ENCODE assay signal across 10 cellular contexts in the genomic region with DNA sequence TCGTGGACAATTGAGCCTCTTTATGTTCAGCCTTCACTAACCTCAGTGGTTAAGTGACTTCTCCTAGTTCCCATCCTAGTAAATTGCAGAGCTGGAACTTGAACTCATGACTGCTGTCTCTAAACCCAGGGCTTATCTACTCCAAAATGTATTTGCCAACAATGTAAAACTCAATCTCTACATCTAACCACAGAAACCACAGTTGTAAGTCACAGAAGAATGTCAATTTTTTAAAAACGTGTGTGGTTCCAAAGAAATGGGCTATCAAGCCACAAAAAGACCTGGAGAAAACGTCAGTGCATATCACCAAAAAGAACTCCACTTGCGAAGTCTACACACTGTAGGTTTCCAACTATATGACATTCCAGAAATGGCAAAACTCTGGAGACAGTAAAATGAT.
DNase-seq lines count a peak whose midpoint lies in the region; ATAC-seq, FAIRE-seq and TF ChIP-seq lines count a peak whose summit lies in the region.
"Had no signal": no experiment of that assay in that cellular context is flagged by ENCODE, and none has a peak within 500 bp of the region (broad histone marks: within the 10 kb centered on the region; RNA-seq: fewer than 3 reads in every experiment).

No MANE protein-coding gene starts in this region.

- POLR2A ChIA-PET in activated CD4-positive, alpha-beta memory T cell treated with anti-CD3 and anti-CD28 coated beads, Interleukin-2, amount 10 ng/mL, durations not matched to agents 7 days and 5 days (lab: Charles Lee) = interaction anchor here (1.1 to 3.9 kb wide), 4 partner anchors 75 to 245 kb away, joined by 5 to 62 read pairs (median 10); a partner anchor contains a TSS

- no peak for ATAC-seq in CD4-positive, CD25-positive, alpha-beta regulatory T cell (ENCODE audit: low read depth in 2 of 2)
- ATAC-seq in lower lobe of right lung (no peak), GM19023 (IDR thresholded peaks at IDR 0.05; ENCODE audit: unreplicated experiment) (no peak)
- ATAC-seq: mucosa of descending colon had no signal

- dilution Hi-C loops in keratinocyte (cut with MboI; ENCODE audit: extremely low pct_ligation_motif_present, low sequenced_read_pairs) = no loop called here

- H3K9ac ChIP-seq in keratinocyte (ENCODE audit: control insufficient read depth, extremely low read depth, insufficient read depth, low read length) = no peak overlapping the region

- peak overlapping the region; percentile 28 to 59 (median 44) for H3K4me3 Mint-ChIP-seq in CD4-positive, CD25-positive, alpha-beta regulatory T cell
- peak overlapping the region; percentile 5 for H3K4me3 Mint-ChIP-seq in activated CD4-positive, alpha-beta memory T cell treated with anti-CD3 and anti-CD28 coated beads, Interleukin-2, amount 10 ng/mL, durations not matched to agents 7 days and 5 days
- H3K4me3 Mint-ChIP-seq in CD14-positive monocyte = no peak overlapping the region

- H3K79me2 ChIP-seq in keratinocyte (ENCODE audit: control insufficient read depth, insufficient read depth, low read length) = no peaks in the 10 kb centered on the region

- TF ChIP-seq CTCF in keratinocyte (optimal IDR thresholded peaks at IDR 0.05 in 1 of 3, IDR thresholded peaks at IDR 0.05 in 1 of 3, conservative IDR thresholded peaks at IDR 0.05 in 1 of 3; ENCODE audit: extremely low read depth in 1 of 3, insufficient read depth in 2 of 3, low read length in 3 of 3) (no peak), CD14-positive monocyte (IDR thresholded peaks at IDR 0.05) (no peak), lower lobe of right lung (IDR thresholded peaks at IDR 0.05) (no peak)

- no peaks in the 10 kb centered on the region for H3K9me1 ChIP-seq in keratinocyte (ENCODE audit: control insufficient read depth, extremely low read depth, insufficient read depth, low read length)

- no peaks in the 10 kb centered on the region for H3K27me3 ChIP-seq in CD4-positive, CD25-positive, alpha-beta regulatory T cell (ENCODE audit: control insufficient read depth, insufficient read depth, low read length)
- H3K27me3 ChIP-seq in keratinocyte (ENCODE audit: control insufficient read depth, extremely low read depth, insufficient read depth, low read length) (no peaks in the 10 kb centered on the region), lower lobe of right lung (ENCODE audit: low read depth) (no peaks in the 10 kb centered on the region)

- H2AFZ ChIP-seq in keratinocyte (ENCODE audit: control insufficient read depth, low read length) = no peak overlapping the region

- intact Hi-C loops in posterior cingulate gyrus (cut with DNase I) = no loop called here
- intact Hi-C loops in CD14-positive monocyte (cut with micrococcal nuclease) = no loop called here
- intact Hi-C loops in lower lobe of right lung (cut with DNase I) = no loop called here

- H3K9me3 Mint-ChIP-seq in CD4-positive, CD25-positive, alpha-beta regulatory T cell = peaks cover 0 to 6% (median 0%) of the 10 kb centered on the region in 7 donors
- H3K9me3 Mint-ChIP-seq in activated CD4-positive, alpha-beta memory T cell treated with anti-CD3 and anti-CD28 coated beads, Interleukin-2, amount 10 ng/mL, durations not matched to agents 7 days and 5 days = no peaks in the 10 kb centered on the region
- no peaks in the 10 kb centered on the region for H3K9me3 Mint-ChIP-seq in CD14-positive monocyte

- H3K36me3 Mint-ChIP-seq in CD4-positive, CD25-positive, alpha-beta regulatory T cell = no peaks in the 10 kb centered on the region
- H3K36me3 Mint-ChIP-seq in activated CD4-positive, alpha-beta memory T cell treated with anti-CD3 and anti-CD28 coated beads, Interleukin-2, amount 10 ng/mL, durations not matched to agents 7 days and 5 days (ENCODE audit: low read depth) = peaks cover 12% of the 10 kb centered on the region
- H3K36me3 Mint-ChIP-seq in CD14-positive monocyte = no peaks in the 10 kb centered on the region

- peak; percentile 83 for FAIRE-seq in keratinocyte (lab: Jason Lieb, UNC)

- H3K27ac ChIP-seq in CD4-positive, CD25-positive, alpha-beta regulatory T cell (ENCODE audit: insufficient read depth, low read length, poor library complexity, severe bottlenecking) = peak overlapping the region; percentile 73
- H3K27ac ChIP-seq in keratinocyte (ENCODE audit: control insufficient read depth, insufficient read depth, low read length) = no peak overlapping the region
- H3K27ac ChIP-seq in lower lobe of right lung = no peak overlapping the region

- peaks cover 24 to 78% (median 63%) of the 10 kb centered on the region in 4 donors for H3K4me1 Mint-ChIP-seq in CD4-positive, CD25-positive, alpha-beta regulatory T cell
- peaks cover 58% of the 10 kb centered on the region for H3K4me1 Mint-ChIP-seq in activated CD4-positive, alpha-beta memory T cell treated with anti-CD3 and anti-CD28 coated beads, Interleukin-2, amount 10 ng/mL, durations not matched to agents 7 days and 5 days
- H3K4me1 Mint-ChIP-seq in CD14-positive monocyte = peaks cover 28% of the 10 kb centered on the region

- H3K27ac Mint-ChIP-seq in CD4-positive, CD25-positive, alpha-beta regulatory T cell = peak overlapping the region; percentile 93 to 96 (median 96)
- H3K27ac Mint-ChIP-seq in activated CD4-positive, alpha-beta memory T cell treated with anti-CD3 and anti-CD28 coated beads, Interleukin-2, amount 10 ng/mL, durations not matched to agents 7 days and 5 days = peak overlapping the region; percentile 86
- peak overlapping the region in 2 of 7 donors; percentile 5 to 50 for H3K27ac Mint-ChIP-seq in CD14-positive monocyte

- no peaks in the 10 kb centered on the region for H3K9me3 ChIP-seq in CD4-positive, CD25-positive, alpha-beta regulatory T cell (ENCODE audit: control insufficient read depth in 2 of 2, low read length in 2 of 2)
- H3K9me3 ChIP-seq in keratinocyte (ENCODE audit: control insufficient read depth, low read depth, low read length) (no peaks in the 10 kb centered on the region), lower lobe of right lung (no peaks in the 10 kb centered on the region)
- H3K9me3 ChIP-seq: mucosa of descending colon had no signal

- peaks cover 55% of the 10 kb centered on the region for H3K4me1 ChIP-seq in CD4-positive, CD25-positive, alpha-beta regulatory T cell (ENCODE audit: control insufficient read depth, insufficient read depth, low read length, poor library complexity, severe bottlenecking)
- peaks cover 39% of the 10 kb centered on the region for H3K4me1 ChIP-seq in keratinocyte (ENCODE audit: control insufficient read depth, extremely low read depth, insufficient read depth, low read length)
- peaks cover 8% of the 10 kb centered on the region for H3K4me1 ChIP-seq in lower lobe of right lung

- no peaks in the 10 kb centered on the region for H3K36me3 ChIP-seq in CD4-positive, CD25-positive, alpha-beta regulatory T cell (ENCODE audit: control insufficient read depth, insufficient read depth, low read length)
- H3K36me3 ChIP-seq in keratinocyte (ENCODE audit: control insufficient read depth in 2 of 2, extremely low read depth in 1 of 2, insufficient read depth in 2 of 2, low read length in 2 of 2) (no peaks in the 10 kb centered on the region), lower lobe of right lung (no peaks in the 10 kb centered on the region)

- no peak overlapping the region for H3K4me2 ChIP-seq in keratinocyte (ENCODE audit: control insufficient read depth, extremely low read depth, insufficient read depth, low read depth, low read length)

- no peaks in the 10 kb centered on the region for H4K20me1 ChIP-seq in keratinocyte (ENCODE audit: control insufficient read depth, extremely low read depth, insufficient read depth, low read length)

- peak overlapping the region; percentile 38 for H3K4me3 ChIP-seq in CD4-positive, CD25-positive, alpha-beta regulatory T cell (ENCODE audit: low read depth, low read length)
- H3K4me3 ChIP-seq in keratinocyte (ENCODE audit: control insufficient read depth in 2 of 3, extremely low read depth in 1 of 3, insufficient read depth in 2 of 3, low read depth in 1 of 3, low read length in 3 of 3) = no peak overlapping the region
- H3K4me3 ChIP-seq in lower lobe of right lung = no peak overlapping the region
- H3K4me3 ChIP-seq: mucosa of descending colon had no signal

- peak in 2 of 3 donors; percentile 28 to 52 for DNase-seq in CD4-positive, CD25-positive, alpha-beta regulatory T cell
- peak; percentile 45 for DNase-seq in HS-27A (ENCODE audit: low read depth)
- no peak for DNase-seq in activated CD4-positive, alpha-beta memory T cell treated with anti-CD3 and anti-CD28 coated beads, Interleukin-2, amount 10 ng/mL, durations not matched to agents 7 days and 5 days
- DNase-seq in keratinocyte (ENCODE audit: low read depth, low spot score) = no peak
- DNase-seq in posterior cingulate gyrus = no peak
- no peak for DNase-seq in CD14-positive monocyte (ENCODE audit: low spot score)
- no peak for DNase-seq in lower lobe of right lung
- DNase-seq: mucosa of descending colon, NCI-H524 had no signal

- CTCF ChIA-PET in activated CD4-positive, alpha-beta memory T cell treated with anti-CD3 and anti-CD28 coated beads, Interleukin-2, amount 10 ng/mL, durations not matched to agents 7 days and 5 days (lab: Charles Lee) = no interaction called here

- H3K27me3 Mint-ChIP-seq in CD4-positive, CD25-positive, alpha-beta regulatory T cell = peaks cover 4% of the 10 kb centered on the region
- H3K27me3 Mint-ChIP-seq in activated CD4-positive, alpha-beta memory T cell treated with anti-CD3 and anti-CD28 coated beads, Interleukin-2, amount 10 ng/mL, durations not matched to agents 7 days and 5 days = no peaks in the 10 kb centered on the region
- peaks cover 0 to 1% (median 0%) of the 10 kb centered on the region in 3 donors for H3K27me3 Mint-ChIP-seq in CD14-positive monocyte (ENCODE audit: low read depth in 3 of 3)

Comparison
In these comparisons a context has a peak if more than half of its experiments do, and no peak if none do; other contexts are left out.
1. DNase-seq: peak in CD4-positive, CD25-positive, alpha-beta regulatory T cell (2 of 3) and HS-27A (single experiment); none in activated CD4-positive, alpha-beta memory T cell treated with anti-CD3 and anti-CD28 coated beads, Interleukin-2, amount 10 ng/mL, durations not matched to agents 7 days and 5 days (single experiment), keratinocyte (single experiment), posterior cingulate gyrus (0 of 10), CD14-positive monocyte (single experiment) and lower lobe of right lung (single experiment).
2. H3K4me3 Mint-ChIP-seq: peak in CD4-positive, CD25-positive, alpha-beta regulatory T cell (4 of 4) and activated CD4-positive, alpha-beta memory T cell treated with anti-CD3 and anti-CD28 coated beads, Interleukin-2, amount 10 ng/mL, durations not matched to agents 7 days and 5 days (single experiment); none in CD14-positive monocyte (0 of 2).